In genomic region chr7:157757211-157757610, GRCh38 we compare ENCODE assay signal across 27 cellular contexts.
"Had no signal": no experiment of that assay in that cellular context is flagged by ENCODE, and none has a peak within 500 bp of the region (broad histone marks: within the 10 kb centered on the region; RNA-seq: fewer than 3 reads in every experiment).

No MANE protein-coding gene starts in this region.

- H3K27me3 ChIP-seq: colonic mucosa, esophagus muscularis mucosa, foreskin keratinocyte, hepatocyte, pancreas, right lobe of liver, tibial nerve, upper lobe of left lung had no signal

- H3K27me3 Mint-ChIP-seq: memory B cell had no signal

- H3K4me3 Mint-ChIP-seq: dendritic cell treated with granulocyte-macrophage colony-stimulating factor and Interleukin-4, amounts not matched to agents 40 ng/mL and 50 ng/mL, for 4 days; endodermal cell; memory B cell; nephron; stimulated activated naive B cell treated with anti-CD40 and anti-IgM and Interleukin-4, amounts not matched to agents 10 μg/mL and 1 μg/mL and 100 μg/mL, for 72 hours; stimulated activated naive CD8-positive, alpha-beta T cell treated with anti-CD3 and anti-CD28 coated beads, Interleukin-15, Interleukin-2, amounts not matched to agents 100 ng/mL and 50 ng/mL, for 24 hours had no signal

- H3K4me1 ChIP-seq: colonic mucosa, esophagus muscularis mucosa, foreskin keratinocyte, gastroesophageal sphincter, heart left ventricle, pancreas, right lobe of liver, tibial nerve, upper lobe of left lung had no signal

- FAIRE-seq: endothelial cell of umbilical vein, pancreas, small intestine, urothelium cell line had no signal

- H3K36me3 Mint-ChIP-seq: memory B cell; stimulated activated naive B cell treated with anti-CD40 and anti-IgM and Interleukin-4, amounts not matched to agents 10 μg/mL and 1 μg/mL and 100 μg/mL, for 72 hours had no signal

- H3K27ac ChIP-seq: colonic mucosa, esophagus muscularis mucosa, foreskin keratinocyte, gastroesophageal sphincter, heart left ventricle, hepatocyte, pancreas, right lobe of liver, thoracic aorta, tibial nerve, upper lobe of left lung had no signal

- DNase-seq: colonic mucosa; effector CD8-positive, alpha-beta T cell; endodermal cell; foreskin keratinocyte; left colon; occipital lobe; right lobe of liver; small intestine; stimulated activated CD4-positive, alpha-beta T cell treated with anti-CD3 and anti-CD28 coated beads, Interleukin-15, amount 100 ng/mL, for 24 hours; stimulated activated CD4-positive, alpha-beta T cell treated with anti-CD3 and anti-CD28 coated beads, Interleukin-2, amount 100 ng/mL, for 48 hours; stimulated activated naive B cell treated with anti-CD40 and anti-IgM and Interleukin-4, amounts not matched to agents 10 μg/mL and 1 μg/mL and 100 μg/mL, for 72 hours had no signal

- H3K27ac Mint-ChIP-seq: dendritic cell treated with granulocyte-macrophage colony-stimulating factor and Interleukin-4, amounts not matched to agents 40 ng/mL and 50 ng/mL, for 4 days; endodermal cell; memory B cell; nephron; progenitor cell of endocrine pancreas; stimulated activated naive B cell treated with anti-CD40 and anti-IgM and Interleukin-4, amounts not matched to agents 10 μg/mL and 1 μg/mL and 100 μg/mL, for 72 hours; stimulated activated naive CD8-positive, alpha-beta T cell treated with anti-CD3 and anti-CD28 coated beads, Interleukin-15, Interleukin-2, amounts not matched to agents 100 ng/mL and 50 ng/mL, for 24 hours had no signal

- H3K9me3 Mint-ChIP-seq: dendritic cell treated with granulocyte-macrophage colony-stimulating factor and Interleukin-4, amounts not matched to agents 40 ng/mL and 50 ng/mL, for 4 days; memory B cell; stimulated activated naive CD8-positive, alpha-beta T cell treated with anti-CD3 and anti-CD28 coated beads, Interleukin-15, Interleukin-2, amounts not matched to agents 100 ng/mL and 50 ng/mL, for 24 hours had no signal

- ATAC-seq: foreskin keratinocyte; gastroesophageal sphincter; left colon; pancreas; right lobe of liver; stimulated activated naive B cell treated with anti-CD40 and anti-IgM and Interleukin-4, amounts not matched to agents 10 μg/mL and 1 μg/mL and 100 μg/mL, for 72 hours had no signal

- H3K4me3 ChIP-seq: colonic mucosa, esophagus muscularis mucosa, gastroesophageal sphincter, heart left ventricle, hepatocyte, lung, pancreas, right lobe of liver, thoracic aorta, tibial nerve, upper lobe of left lung had no signal

- H3K36me3 ChIP-seq: colonic mucosa, esophagus muscularis mucosa, gastroesophageal sphincter, heart left ventricle, pancreas, right lobe of liver, thoracic aorta, tibial nerve, upper lobe of left lung had no signal

- H3K4me1 Mint-ChIP-seq: endodermal cell, memory B cell, nephron had no signal

- H3K9me3 ChIP-seq: colonic mucosa, esophagus muscularis mucosa, gastroesophageal sphincter, heart left ventricle, pancreas, right lobe of liver, thoracic aorta, upper lobe of left lung had no signal
